ENCODE assay signal across 5 cellular contexts in genomic region chr16:29297809-29298177, GRCh38.
DNase-seq lines count a peak whose midpoint lies in the region; ATAC-seq, FAIRE-seq and TF ChIP-seq lines count a peak whose summit lies in the region.
"Not testable (repeated sequence)": the region's sequence is repeated elsewhere in the genome, so short reads cannot be mapped to it uniquely, and the experiment has no call there.

No MANE protein-coding gene starts in this region.

- not testable (repeated sequence) for H3K4me2 ChIP-seq in HepG2 (ENCODE audit: low read depth, low read length); neural progenitor cell

- not testable (repeated sequence) for H3K4me1 Mint-ChIP-seq in activated T-helper 1 cell treated with anti-CD3 and anti-CD28 coated beads, Interleukin-12 subunit alpha, Interleukin-12 subunit beta, Interleukin-2, Interleukin-4 antibody, amounts not matched to agents 30 ng/mL and 10 ng/mL and 1 ng/mL, durations not matched to agents 14 hours and 24 hours and 36 hours (ENCODE audit: low read depth)
- peaks cover 36% of the 10 kb centered on the region for H3K4me1 Mint-ChIP-seq in neural progenitor cell

- WGBS in HepG2 (ENCODE audit: low lambda C conversion rate): 61% methylated on average over 2 of the region's 2 CpGs

- not testable (repeated sequence) for H3K79me2 ChIP-seq in HepG2 (ENCODE audit: insufficient read depth, low read length); neural progenitor cell (ENCODE audit: low read depth)

- H3K27me3 Mint-ChIP-seq in activated T-helper 1 cell treated with anti-CD3 and anti-CD28 coated beads, Interleukin-12 subunit alpha, Interleukin-12 subunit beta, Interleukin-2, Interleukin-4 antibody, amounts not matched to agents 30 ng/mL and 10 ng/mL and 1 ng/mL, durations not matched to agents 14 hours and 24 hours and 36 hours (ENCODE audit: insufficient read depth); neural progenitor cell (ENCODE audit: insufficient read depth, low read depth): not testable (repeated sequence)

- H4K20me1 ChIP-seq in HepG2 (ENCODE audit: insufficient read depth, low read length); neural progenitor cell (ENCODE audit: low read depth): not testable (repeated sequence)

- not testable (repeated sequence) for H2AFZ ChIP-seq in HepG2 (ENCODE audit: low read length); neural progenitor cell (replicated peaks)

- intact Hi-C loops in activated T-helper 1 cell treated with anti-CD3 and anti-CD28 coated beads, Interleukin-12 subunit alpha, Interleukin-12 subunit beta, Interleukin-2, Interleukin-4 antibody, amounts not matched to agents 30 ng/mL and 10 ng/mL and 1 ng/mL, durations not matched to agents 14 hours and 24 hours and 36 hours (cut with micrococcal nuclease); HepG2 (cut with micrococcal nuclease; ENCODE audit: unreplicated experiment); vagina (cut with DNase I): not testable (repeated sequence)

- H3K27ac Mint-ChIP-seq in activated T-helper 1 cell treated with anti-CD3 and anti-CD28 coated beads, Interleukin-12 subunit alpha, Interleukin-12 subunit beta, Interleukin-2, Interleukin-4 antibody, amounts not matched to agents 30 ng/mL and 10 ng/mL and 1 ng/mL, durations not matched to agents 14 hours and 24 hours and 36 hours: peak overlapping the region; percentile 25
- H3K27ac Mint-ChIP-seq in neural progenitor cell: not testable (repeated sequence)

- not testable (repeated sequence) for BruUV-seq in HepG2 (replicated peaks; lab: Mats Ljungman, UMichigan)

- not testable (repeated sequence) for H3K27ac ChIP-seq in HEK293 (ENCODE audit: extremely low read depth, low read depth, low read length); HepG2 (ENCODE audit: extremely low read length, insufficient read depth, low read length); neural progenitor cell
- peak overlapping the region; percentile 20 for H3K27ac ChIP-seq in vagina

- not testable (repeated sequence) for H3K27me3 ChIP-seq in HepG2 (ENCODE audit: control insufficient read depth in 1 of 2, insufficient read depth in 2 of 2, low read length in 2 of 2); neural progenitor cell; vagina

- POLR2A ChIA-PET in HEK293 (lab: Yijun Ruan, JAX); HepG2 (lab: Yijun Ruan, JAX): not testable (repeated sequence)

- H3K4me3 Mint-ChIP-seq in activated T-helper 1 cell treated with anti-CD3 and anti-CD28 coated beads, Interleukin-12 subunit alpha, Interleukin-12 subunit beta, Interleukin-2, Interleukin-4 antibody, amounts not matched to agents 30 ng/mL and 10 ng/mL and 1 ng/mL, durations not matched to agents 14 hours and 24 hours and 36 hours: not testable (repeated sequence)
- H3K4me3 Mint-ChIP-seq in neural progenitor cell: peak overlapping the region; percentile 11

- TF ChIP-seq RAD21 in HepG2 (CRISPR knock-in tag; IDR thresholded peaks at IDR 0.05): not testable (repeated sequence)

- not testable (repeated sequence) for H3K9ac ChIP-seq in HepG2 (ENCODE audit: insufficient read depth, low read depth, low read length); neural progenitor cell

- not testable (repeated sequence) for H3K4me1 ChIP-seq in HEK293 (ENCODE audit: control insufficient read depth, insufficient read depth, low read length); neural progenitor cell
- peaks cover 61% of the 10 kb centered on the region for H3K4me1 ChIP-seq in HepG2 (ENCODE audit: insufficient read depth, low read length)
- peaks cover 17% of the 10 kb centered on the region for H3K4me1 ChIP-seq in vagina

- not testable (repeated sequence) for H3F3A ChIP-seq in neural progenitor cell (ENCODE audit: low read depth)

- not testable (repeated sequence) for H3K4me3 ChIP-seq in HEK293 (ENCODE audit: low read depth, low read length); HepG2 (replicated peaks in 1 of 3; ENCODE audit: insufficient read depth in 1 of 3, low read depth in 2 of 3, low read length in 3 of 3); neural progenitor cell; vagina

- DNase-seq in activated T-helper 1 cell treated with anti-CD3 and anti-CD28 coated beads, Interleukin-12 subunit alpha, Interleukin-12 subunit beta, Interleukin-2, Interleukin-4 antibody, amounts not matched to agents 30 ng/mL and 10 ng/mL and 1 ng/mL, durations not matched to agents 14 hours and 24 hours and 36 hours (ENCODE audit: low spot score); HepG2 (ENCODE audit: low spot score); neural progenitor cell (ENCODE audit: low spot score); vagina (ENCODE audit: extremely low spot score in 2 of 2): not testable (repeated sequence)

- TF ChIP-seq EP300 in HepG2 (IDR thresholded peaks at IDR 0.05; ENCODE audit: low read depth in 2 of 2, low read length in 2 of 2); HepG2 (CRISPR knock-in tag; IDR thresholded peaks at IDR 0.05; ENCODE audit: borderline replicate concordance): not testable (repeated sequence)

- FAIRE-seq in HepG2 (lab: Jason Lieb, UNC): not testable (repeated sequence)

- in situ Hi-C loops in HepG2 (cut with HindIII; ENCODE audit: extremely low pct_ligation_motif_present, low pct_unique_long_range_greater_than_20kb): not testable (repeated sequence)

- CTCF ChIA-PET in HEK293 (lab: Yijun Ruan, JAX); HepG2 (lab: Yijun Ruan, JAX; ENCODE audit: low intra/inter-chr PET ratio, low total read pairs): not testable (repeated sequence)

- H3K36me3 Mint-ChIP-seq in activated T-helper 1 cell treated with anti-CD3 and anti-CD28 coated beads, Interleukin-12 subunit alpha, Interleukin-12 subunit beta, Interleukin-2, Interleukin-4 antibody, amounts not matched to agents 30 ng/mL and 10 ng/mL and 1 ng/mL, durations not matched to agents 14 hours and 24 hours and 36 hours (ENCODE audit: low read depth); neural progenitor cell: not testable (repeated sequence)

- not testable (repeated sequence) for H3K9me3 ChIP-seq in HEK293 (ENCODE audit: control insufficient read depth, insufficient read depth, low read depth, low read length); HepG2 (ENCODE audit: low read length); neural progenitor cell (ENCODE audit: low read depth); vagina

- not testable (repeated sequence) for TF ChIP-seq POLR2A in HepG2 (IDR thresholded peaks at IDR 0.05; ENCODE audit: insufficient read depth in 1 of 2, low read depth in 2 of 2, low read length in 2 of 2); vagina (IDR thresholded peaks at IDR 0.05)

- ATAC-seq in HepG2: not testable (repeated sequence)

- not testable (repeated sequence) for H3K9me3 Mint-ChIP-seq in activated T-helper 1 cell treated with anti-CD3 and anti-CD28 coated beads, Interleukin-12 subunit alpha, Interleukin-12 subunit beta, Interleukin-2, Interleukin-4 antibody, amounts not matched to agents 30 ng/mL and 10 ng/mL and 1 ng/mL, durations not matched to agents 14 hours and 24 hours and 36 hours; neural progenitor cell

- TF ChIP-seq CTCF in HEK293 (tag by site-specific recombination; IDR thresholded peaks at IDR 0.05); HepG2 (CRISPR knock-in tag; IDR thresholded peaks at IDR 0.05); neural progenitor cell (IDR thresholded peaks at IDR 0.05); vagina (IDR thresholded peaks at IDR 0.05): not testable (repeated sequence)

- H3K36me3 ChIP-seq in HEK293 (ENCODE audit: control insufficient read depth in 2 of 2, insufficient read depth in 1 of 2, low read length in 2 of 2); HepG2 (replicated peaks in 1 of 2; ENCODE audit: control insufficient read depth in 1 of 2, insufficient read depth in 2 of 2, low read length in 2 of 2); neural progenitor cell; vagina: not testable (repeated sequence)

TF ChIP-seq in HEK293, 187 proteins besides CTCF, POLR2A, EP300 and RAD21:
- peak; percentile 100 for TF ChIP-seq EGR2 (tag by site-specific recombination; IDR thresholded peaks at IDR 0.05; ENCODE audit: low read depth)
- peak; percentile 61 for TF ChIP-seq ZNF366 (tag by site-specific recombination; conservative IDR thresholded peaks at IDR 0.05)
- TF ChIP-seq ZFHX2 (tag by site-specific recombination; conservative IDR thresholded peaks at IDR 0.05): peak; percentile 99
- TF ChIP-seq ZBTB17 (tag by site-specific recombination; IDR thresholded peaks at IDR 0.05): 0 out of 2 replicates have a peak, but pooled peaks have one; percentile 41
TF ChIP-seq in HEK293: peak in this region for 4; not testable (repeated sequence) for 183.

TF ChIP-seq in HepG2, 621 proteins besides CTCF, POLR2A, EP300 and RAD21:
- TF ChIP-seq NBN (conservative IDR thresholded peaks at IDR 0.05): 0 out of 2 replicates have a peak, but pooled peaks have one; percentile 27
- TF ChIP-seq MNT (IDR thresholded peaks at IDR 0.05): 0 out of 2 replicates have a peak, but pooled peaks have one; percentile 3
